26 cellular contexts compared by ENCODE assay signal in genomic region chr11:115984228-115984627, GRCh38.
"Had no signal": no experiment of that assay in that cellular context is flagged by ENCODE, and none has a peak within 500 bp of the region (broad histone marks: within the 10 kb centered on the region; RNA-seq: fewer than 3 reads in every experiment).

No MANE protein-coding gene starts in this region.

- H3K4me3 ChIP-seq: coronary artery, dorsolateral prefrontal cortex, gastrocnemius medialis, hepatocyte, mucosa of descending colon, tibial nerve had no signal

- H3K27me3 ChIP-seq: brain microvascular endothelial cell, dorsolateral prefrontal cortex, gastrocnemius medialis, tibial nerve had no signal

- DNase-seq: activated B cell treated with CpG ODN at 0.5 μM for 24 hours; activated CD4-positive, alpha-beta T cell treated with anti-CD3 and anti-CD28 coated beads, Interleukin-2, amount 50 U/mL, for 1 hour; activated CD8-positive, alpha-beta T cell treated with anti-CD3 and anti-CD28 coated beads for 36 hours; activated gamma-delta T cell treated with Interleukin-2 at 50 U/mL for 16 hours; activated naive CD4-positive, alpha-beta T cell treated with anti-CD3 and anti-CD28 coated beads, Interleukin-2, amount 50 U/mL, for 16 hours; activated T-cell treated with anti-CD3 and anti-CD28 coated beads, Interleukin-2, amount 50 U/mL, for 4 hours; amniotic stem cell; brain microvascular endothelial cell; dorsolateral prefrontal cortex; effector memory CD8-positive, alpha-beta T cell; erythroblast; gastrocnemius medialis; left cardiac atrium; left ventricle myocardium superior; mucosa of descending colon; posterior cingulate gyrus; right cardiac atrium; stimulated activated CD4-positive, alpha-beta T cell treated with anti-CD3 and anti-CD28 coated beads, Interleukin-2, amount 100 ng/mL, for 48 hours; stimulated activated naive CD4-positive, alpha-beta T cell treated with Interleukin-2 at 50 U/mL for 16 hours had no signal

- H3K36me3 Mint-ChIP-seq: natural killer cell treated with Interleukin-12 subunit alpha and Interleukin-12 subunit beta and Interleukin-15 and Interleukin-18, amount 100 ng/mL, for 72 hours had no signal

- H3K27ac ChIP-seq: brain microvascular endothelial cell, coronary artery, dorsolateral prefrontal cortex, gastrocnemius medialis, hepatocyte, tibial nerve had no signal

- H3K4me2 ChIP-seq: hepatocyte had no signal

- H3K4me3 Mint-ChIP-seq: activated B cell treated with CpG ODN at 0.5 μM for 24 hours; activated CD8-positive, alpha-beta T cell treated with anti-CD3 and anti-CD28 coated beads for 36 hours; activated T-cell treated with anti-CD3 and anti-CD28 coated beads, Interleukin-2, amount 50 U/mL, for 4 hours; activated T-helper 17 cell treated with anti-CD3 and anti-CD28 coated beads, Interleukin-2, amount 50 U/mL, for 72 hours; effector memory CD8-positive, alpha-beta T cell; natural killer cell treated with Interleukin-12 subunit alpha and Interleukin-12 subunit beta and Interleukin-15 and Interleukin-18, amount 100 ng/mL, for 72 hours had no signal

- H3K79me2 ChIP-seq: hepatocyte had no signal

- H3K27me3 Mint-ChIP-seq: activated B cell treated with CpG ODN at 0.5 μM for 24 hours; activated CD8-positive, alpha-beta T cell treated with anti-CD3 and anti-CD28 coated beads for 36 hours; activated T-helper 17 cell treated with anti-CD3 and anti-CD28 coated beads, Interleukin-2, amount 50 U/mL, for 72 hours had no signal

- ATAC-seq: activated CD8-positive, alpha-beta T cell treated with anti-CD3 and anti-CD28 coated beads for 36 hours; activated T-helper 17 cell treated with anti-CD3 and anti-CD28 coated beads, Interleukin-2, amount 50 U/mL, for 72 hours; effector memory CD8-positive, alpha-beta T cell; gastrocnemius medialis; left cardiac atrium; left ventricle myocardium superior; mucosa of descending colon; natural killer cell treated with Interleukin-12 subunit alpha and Interleukin-12 subunit beta and Interleukin-15 and Interleukin-18, amount 100 ng/mL, for 72 hours; right cardiac atrium had no signal

- FAIRE-seq: astrocyte, keratinocyte had no signal

- H3K9me3 Mint-ChIP-seq: activated B cell treated with CpG ODN at 0.5 μM for 24 hours; activated CD8-positive, alpha-beta T cell treated with anti-CD3 and anti-CD28 coated beads for 36 hours; activated T-cell treated with anti-CD3 and anti-CD28 coated beads, Interleukin-2, amount 50 U/mL, for 4 hours; effector memory CD8-positive, alpha-beta T cell; natural killer cell treated with Interleukin-12 subunit alpha and Interleukin-12 subunit beta and Interleukin-15 and Interleukin-18, amount 100 ng/mL, for 72 hours had no signal

- H3K4me1 Mint-ChIP-seq: activated B cell treated with CpG ODN at 0.5 μM for 24 hours; activated T-helper 17 cell treated with anti-CD3 and anti-CD28 coated beads, Interleukin-2, amount 50 U/mL, for 72 hours had no signal

- H3K9me3 ChIP-seq: gastrocnemius medialis, mucosa of descending colon, tibial nerve had no signal

- H2AFZ ChIP-seq: hepatocyte had no signal

- H3K4me1 ChIP-seq: gastrocnemius medialis had no signal

- H3K36me3 ChIP-seq: brain microvascular endothelial cell, gastrocnemius medialis, tibial nerve had no signal

- H3K27ac Mint-ChIP-seq: activated B cell treated with CpG ODN at 0.5 μM for 24 hours; activated CD8-positive, alpha-beta T cell treated with anti-CD3 and anti-CD28 coated beads for 36 hours; activated T-helper 17 cell treated with anti-CD3 and anti-CD28 coated beads, Interleukin-2, amount 50 U/mL, for 72 hours; effector memory CD8-positive, alpha-beta T cell; natural killer cell treated with Interleukin-12 subunit alpha and Interleukin-12 subunit beta and Interleukin-15 and Interleukin-18, amount 100 ng/mL, for 72 hours had no signal
